8 cellular contexts compared by ENCODE assay signal in genomic region chr4:55397024-55397520, GRCh38. TPM values are rescaled to one million over a fixed set of nuclear protein-coding genes. Genes with fewer than 3 reads are reported as not detected.
DNase-seq lines count a peak whose midpoint lies in the region; ATAC-seq and TF ChIP-seq lines count a peak whose summit lies in the region.

No MANE protein-coding gene starts in this region.

- 1% methylated on average over 9 of the region's 9 CpGs for WGBS in mesenchymal stem cell

- no peak overlapping the region for H3K23ac ChIP-seq in mesenchymal stem cell (ENCODE audit: low read length in 2 of 2)

- H3K27me3 ChIP-seq in mesenchymal stem cell (ENCODE audit: control insufficient read depth in 1 of 2, insufficient read depth in 1 of 2, low read length in 2 of 2) (no peaks in the 10 kb centered on the region), vagina (no peaks in the 10 kb centered on the region)

- peak overlapping the region; percentile 80 for H2AK5ac ChIP-seq in mesenchymal stem cell (ENCODE audit: low read length, severe bottlenecking)

- peak overlapping the region in 1 of 2 experiments; percentile 99 for H3K4ac ChIP-seq in mesenchymal stem cell (ENCODE audit: low read depth in 1 of 2, low read length in 2 of 2)

- H2BK120ac ChIP-seq in mesenchymal stem cell (ENCODE audit: low read depth, low read length), result no peak overlapping the region

- H3K4me1 ChIP-seq in mesenchymal stem cell (ENCODE audit: control insufficient read depth, insufficient read depth, low read depth, low read length) (peaks cover 2% of the 10 kb centered on the region), vagina (peaks cover 41% of the 10 kb centered on the region)

- intact Hi-C loops in vagina (cut with DNase I), result loop anchor here (2.0 to 10.0 kb wide), 3 partner anchors 36 to 150 kb away; partner anchors contain the start of genes CLOCK and SRD5A3

- H3K9ac ChIP-seq in mesenchymal stem cell (ENCODE audit: low read length), result peak overlapping the region; percentile 96

- H3K4me2 ChIP-seq in mesenchymal stem cell (ENCODE audit: low read length, poor library complexity, severe bottlenecking), result peak overlapping the region; percentile 90

- no peak for TF ChIP-seq CTCF in cardiac fibroblast (IDR thresholded peaks at IDR 0.05; ENCODE audit: low read depth, low read length)
- TF ChIP-seq CTCF in vagina (IDR thresholded peaks at IDR 0.05), result no peak

- H3K9me3 ChIP-seq in mesenchymal stem cell (ENCODE audit: control insufficient read depth, low read length) (no peaks in the 10 kb centered on the region), vagina (no peaks in the 10 kb centered on the region)

- peaks cover 0 to 22% of the 10 kb centered on the region in 2 experiments for H3K36me3 ChIP-seq in mesenchymal stem cell (ENCODE audit: control insufficient read depth in 1 of 2, insufficient read depth in 2 of 2, low read depth in 1 of 2, low read length in 2 of 2)
- no peaks in the 10 kb centered on the region for H3K36me3 ChIP-seq in vagina

- H3K79me1 ChIP-seq in mesenchymal stem cell (replicated peaks; ENCODE audit: low read length, poor library complexity, severe bottlenecking), result peaks cover 1% of the 10 kb centered on the region

- peak overlapping the region; percentile 82 to 100 for H3K18ac ChIP-seq in mesenchymal stem cell (ENCODE audit: low read depth in 1 of 2, low read length in 2 of 2)

- H2BK5ac ChIP-seq in mesenchymal stem cell (ENCODE audit: low read depth, low read length, poor library complexity, severe bottlenecking), result peak overlapping the region; percentile 44

- no peak for TF ChIP-seq POLR2A in vagina (IDR thresholded peaks at IDR 0.05)

- H4K8ac ChIP-seq in mesenchymal stem cell (ENCODE audit: low read length), result no peak overlapping the region

- no peak overlapping the region for H2BK12ac ChIP-seq in mesenchymal stem cell (ENCODE audit: low read length in 2 of 2)

- ATAC-seq in HG02870 (IDR thresholded peaks at IDR 0.05; ENCODE audit: unreplicated experiment), result no peak

- no peak overlapping the region for H4K91ac ChIP-seq in mesenchymal stem cell (ENCODE audit: low read length)

- peak overlapping the region; percentile 92 for H3K27ac ChIP-seq in mesenchymal stem cell (ENCODE audit: low read length, poor library complexity, severe bottlenecking)
- H3K27ac ChIP-seq in vagina, result peak overlapping the region; percentile 99

- no peak overlapping the region for H2BK15ac ChIP-seq in mesenchymal stem cell (ENCODE audit: low read depth, poor library complexity, severe bottlenecking)

- DNase-seq in D341Med (ENCODE audit: low spot score), result peak; percentile 44
- peak; percentile 37 for DNase-seq in NAMALWA (ENCODE audit: low spot score)
- DNase-seq in cardiac fibroblast (ENCODE audit: low read depth in 2 of 2), result peak; percentile 52 to 69
- peak; percentile 55 for DNase-seq in mesenchymal stem cell
- no peak for DNase-seq in vagina (ENCODE audit: extremely low spot score in 2 of 2)
- DNase-seq in NCI-H1105 treated with DMSO at 0.1 percent for 48 hours (lab: John Stamatoyannopoulos, UW), result no peak
- DNase-seq in NCI-H446 treated with DMSO at 0.1 percent for 48 hours (lab: John Stamatoyannopoulos, UW), result no peak

- peak overlapping the region; percentile 63 for H2AFZ ChIP-seq in mesenchymal stem cell (ENCODE audit: low read depth, low read length)

- H3K14ac ChIP-seq in mesenchymal stem cell (ENCODE audit: low read length in 2 of 2), result peak overlapping the region in 1 of 2 experiments; percentile 89

- H3K4me3 ChIP-seq in cardiac fibroblast (replicated peaks in 1 of 2; ENCODE audit: low read depth in 2 of 2, low read length in 2 of 2) (peak overlapping the region; percentile 77 to 88), mesenchymal stem cell (ENCODE audit: insufficient read depth in 1 of 2, low read depth in 1 of 2, low read length in 2 of 2) (peak overlapping the region; percentile 61 to 80), vagina (peak overlapping the region; percentile 86 to 95)

RNA-seq across cellular contexts. Expression of gene TMEM165, which starts 1.3 kb away (rescaled TPM):
- 98.0 TPM for polyA plus RNA-seq in mesenchymal stem cell (2013, experiment 1 of 2)
- 99.5 TPM for polyA plus RNA-seq in mesenchymal stem cell (2013, experiment 2 of 2)
- 171 TPM for total RNA-seq in vagina

RNA-seq across cellular contexts. Expression of gene SRD5A3, which starts 51.0 kb away (rescaled TPM):
- polyA plus RNA-seq in mesenchymal stem cell (2013, experiment 1 of 2), result 15.1 TPM
- polyA plus RNA-seq in mesenchymal stem cell (2013, experiment 2 of 2), result 15.2 TPM
- 25.5 TPM for total RNA-seq in vagina

Comparison
In these comparisons a context has a peak if more than half of its experiments do, and no peak if none do; other contexts are left out.
1. DNase-seq: peak in D341Med (single experiment), NAMALWA (single experiment), cardiac fibroblast (2 of 2) and mesenchymal stem cell (single experiment); none in vagina (0 of 2), NCI-H1105 treated with DMSO at 0.1 percent for 48 hours (single experiment) and NCI-H446 treated with DMSO at 0.1 percent for 48 hours (single experiment).
2. Peak in every context shown above with its lines, with median percentiles within 50 percentile points of each other: H3K4me3 ChIP-seq.